In the genomic region with DNA sequence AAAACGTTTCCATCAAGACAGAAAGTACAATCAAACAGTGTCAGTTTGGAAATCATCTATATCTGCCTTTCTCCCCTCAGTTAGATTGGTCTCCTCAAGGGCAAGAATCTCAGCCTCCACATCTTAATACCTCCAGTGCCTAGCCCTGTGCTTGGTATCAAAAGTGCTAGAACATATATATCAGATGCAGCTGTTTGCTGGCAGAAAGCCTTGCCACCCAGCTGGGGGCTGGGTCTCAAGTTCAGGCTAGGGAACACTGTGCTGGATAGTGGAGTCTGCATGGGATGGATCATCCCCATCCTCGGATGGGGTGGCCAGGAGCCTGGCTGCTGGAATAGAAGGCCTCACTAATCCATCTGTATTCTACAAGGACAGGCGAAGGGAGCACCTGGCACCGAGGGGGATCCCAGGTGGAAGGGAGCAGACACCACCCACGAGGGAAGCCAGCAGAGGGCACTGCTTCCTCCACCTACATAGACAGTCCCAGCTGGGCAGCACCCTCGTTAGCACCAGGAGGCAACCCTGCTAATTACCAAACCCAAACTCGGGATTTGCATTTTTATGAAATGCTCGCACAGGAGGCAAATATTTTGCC, we compare ENCODE assay signal across 1 cellular context.
TF ChIP-seq lines count a peak whose summit lies in the region.

No MANE protein-coding gene starts in this region.

TF ChIP-seq in GM12878, 131 proteins besides CTCF, POLR2A, EP300 and RAD21 (continued from another document):
- TF ChIP-seq, protein P1, sequence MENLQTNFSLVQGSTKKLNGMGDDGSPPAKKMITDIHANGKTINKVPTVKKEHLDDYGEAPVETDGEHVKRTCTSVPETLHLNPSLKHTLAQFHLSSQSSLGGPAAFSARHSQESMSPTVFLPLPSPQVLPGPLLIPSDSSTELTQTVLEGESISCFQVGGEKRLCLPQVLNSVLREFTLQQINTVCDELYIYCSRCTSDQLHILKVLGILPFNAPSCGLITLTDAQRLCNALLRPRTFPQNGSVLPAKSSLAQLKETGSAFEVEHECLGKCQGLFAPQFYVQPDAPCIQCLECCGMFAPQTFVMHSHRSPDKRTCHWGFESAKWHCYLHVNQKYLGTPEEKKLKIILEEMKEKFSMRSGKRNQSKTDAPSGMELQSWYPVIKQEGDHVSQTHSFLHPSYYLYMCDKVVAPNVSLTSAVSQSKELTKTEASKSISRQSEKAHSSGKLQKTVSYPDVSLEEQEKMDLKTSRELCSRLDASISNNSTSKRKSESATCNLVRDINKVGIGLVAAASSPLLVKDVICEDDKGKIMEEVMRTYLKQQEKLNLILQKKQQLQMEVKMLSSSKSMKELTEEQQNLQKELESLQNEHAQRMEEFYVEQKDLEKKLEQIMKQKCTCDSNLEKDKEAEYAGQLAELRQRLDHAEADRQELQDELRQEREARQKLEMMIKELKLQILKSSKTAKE (IDR thresholded peaks at IDR 0.05; ENCODE audit: low read depth, poor library complexity, severe bottlenecking), result no peak
- TF ChIP-seq POU2F2 (IDR thresholded peaks at IDR 0.05; ENCODE audit: borderline replicate concordance, low read depth, low read length), result no peak
- TF ChIP-seq TCF12 (IDR thresholded peaks at IDR 0.05; ENCODE audit: low read depth, low read length), result no peak
- no peak for TF ChIP-seq CREB1 (IDR thresholded peaks at IDR 0.05; ENCODE audit: low read depth)
- TF ChIP-seq RB1 (IDR thresholded peaks at IDR 0.05; ENCODE audit: borderline replicate concordance), result no peak
- TF ChIP-seq CREM (IDR thresholded peaks at IDR 0.05; ENCODE audit: low read depth), result no peak
- TF ChIP-seq, protein P2, sequence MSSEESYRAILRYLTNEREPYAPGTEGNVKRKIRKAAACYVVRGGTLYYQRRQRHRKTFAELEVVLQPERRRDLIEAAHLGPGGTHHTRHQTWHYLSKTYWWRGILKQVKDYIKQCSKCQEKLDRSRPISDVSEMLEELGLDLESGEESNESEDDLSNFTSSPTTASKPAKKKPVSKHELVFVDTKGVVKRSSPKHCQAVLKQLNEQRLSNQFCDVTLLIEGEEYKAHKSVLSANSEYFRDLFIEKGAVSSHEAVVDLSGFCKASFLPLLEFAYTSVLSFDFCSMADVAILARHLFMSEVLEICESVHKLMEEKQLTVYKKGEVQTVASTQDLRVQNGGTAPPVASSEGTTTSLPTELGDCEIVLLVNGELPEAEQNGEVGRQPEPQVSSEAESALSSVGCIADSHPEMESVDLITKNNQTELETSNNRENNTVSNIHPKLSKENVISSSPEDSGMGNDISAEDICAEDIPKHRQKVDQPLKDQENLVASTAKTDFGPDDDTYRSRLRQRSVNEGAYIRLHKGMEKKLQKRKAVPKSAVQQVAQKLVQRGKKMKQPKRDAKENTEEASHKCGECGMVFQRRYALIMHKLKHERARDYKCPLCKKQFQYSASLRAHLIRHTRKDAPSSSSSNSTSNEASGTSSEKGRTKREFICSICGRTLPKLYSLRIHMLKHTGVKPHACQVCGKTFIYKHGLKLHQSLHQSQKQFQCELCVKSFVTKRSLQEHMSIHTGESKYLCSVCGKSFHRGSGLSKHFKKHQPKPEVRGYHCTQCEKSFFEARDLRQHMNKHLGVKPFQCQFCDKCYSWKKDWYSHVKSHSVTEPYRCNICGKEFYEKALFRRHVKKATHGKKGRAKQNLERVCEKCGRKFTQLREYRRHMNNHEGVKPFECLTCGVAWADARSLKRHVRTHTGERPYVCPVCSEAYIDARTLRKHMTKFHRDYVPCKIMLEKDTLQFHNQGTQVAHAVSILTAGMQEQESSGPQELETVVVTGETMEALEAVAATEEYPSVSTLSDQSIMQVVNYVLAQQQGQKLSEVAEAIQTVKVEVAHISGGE (CRISPR knock-in tag; IDR thresholded peaks at IDR 0.05), result no peak
- TF ChIP-seq CEBPB (IDR thresholded peaks at IDR 0.05; ENCODE audit: borderline replicate concordance in 1 of 2, low read depth in 2 of 2, low read length in 2 of 2), result no peak
- no peak for TF ChIP-seq BHLHE40 (IDR thresholded peaks at IDR 0.05; ENCODE audit: borderline replicate concordance in 1 of 2, low read depth in 2 of 2, low read length in 1 of 2)
- no peak for TF ChIP-seq NR2C1 (IDR thresholded peaks at IDR 0.05)
- TF ChIP-seq, protein P3, sequence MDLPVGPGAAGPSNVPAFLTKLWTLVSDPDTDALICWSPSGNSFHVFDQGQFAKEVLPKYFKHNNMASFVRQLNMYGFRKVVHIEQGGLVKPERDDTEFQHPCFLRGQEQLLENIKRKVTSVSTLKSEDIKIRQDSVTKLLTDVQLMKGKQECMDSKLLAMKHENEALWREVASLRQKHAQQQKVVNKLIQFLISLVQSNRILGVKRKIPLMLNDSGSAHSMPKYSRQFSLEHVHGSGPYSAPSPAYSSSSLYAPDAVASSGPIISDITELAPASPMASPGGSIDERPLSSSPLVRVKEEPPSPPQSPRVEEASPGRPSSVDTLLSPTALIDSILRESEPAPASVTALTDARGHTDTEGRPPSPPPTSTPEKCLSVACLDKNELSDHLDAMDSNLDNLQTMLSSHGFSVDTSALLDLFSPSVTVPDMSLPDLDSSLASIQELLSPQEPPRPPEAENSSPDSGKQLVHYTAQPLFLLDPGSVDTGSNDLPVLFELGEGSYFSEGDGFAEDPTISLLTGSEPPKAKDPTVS (IDR thresholded peaks at IDR 0.05; ENCODE audit: low read depth, low read length), result no peak
